In genomic region chr19:5960005-5961001, GRCh38 we compare ENCODE assay signal across 9 cellular contexts. TPM values are rescaled to one million over a fixed set of nuclear protein-coding genes. Genes with fewer than 3 reads are reported as not detected.
DNase-seq lines count a peak whose midpoint lies in the region; ATAC-seq and TF ChIP-seq lines count a peak whose summit lies in the region.
"Had no signal": no experiment of that assay in that cellular context is flagged by ENCODE, and none has a peak within 500 bp of the region (broad histone marks: within the 10 kb centered on the region; RNA-seq: fewer than 3 reads in every experiment).

No MANE protein-coding gene starts in this region.

- DNase-seq in SHP77 treated with DMSO at 0.1 percent for 48 hours (lab: John Stamatoyannopoulos, UW), result peak; percentile 56
- DNase-seq in glutamatergic neuron, result no peak
- peak; percentile 63 for DNase-seq in sigmoid colon
- DNase-seq in SIG-M5 (lab: John Stamatoyannopoulos, UW), result no peak
- no peak for DNase-seq in effector CD8-positive, alpha-beta T cell (lab: John Stamatoyannopoulos, UW)

- CTCF ChIA-PET in HEK293 (lab: Yijun Ruan, JAX), result interaction anchor here (0.6 to 1.8 kb wide), 3 partner anchors 8 to 69 kb away, joined by 3 to 7 read pairs (median 4); no protein-coding TSS in a partner anchor

- intact Hi-C loops in sigmoid colon (cut with DNase I), result no loop called here

- TF ChIP-seq POLR2A in sigmoid colon (IDR thresholded peaks at IDR 0.05), result no peak

- no peak overlapping the region; the same call in 1 of the 2 replicates for H3K27ac ChIP-seq in HEK293 (ENCODE audit: extremely low read depth, low read depth, low read length)
- H3K27ac ChIP-seq in sigmoid colon, result peak overlapping the region; percentile 63 to 89 (median 84)

- H3K4me1 ChIP-seq in HEK293 (ENCODE audit: control insufficient read depth, insufficient read depth, low read length) (peaks cover 42% of the 10 kb centered on the region), sigmoid colon (peaks cover 0 to 98% (median 76%) of the 10 kb centered on the region in 4 donors)

- H3K36me3 ChIP-seq in HEK293 (ENCODE audit: control insufficient read depth in 2 of 2, insufficient read depth in 1 of 2, low read length in 2 of 2) (peaks cover 0 to 7% of the 10 kb centered on the region in 2 experiments; a peak in 1 of 3 replicates), sigmoid colon (no peaks in the 10 kb centered on the region)
- H3K36me3 ChIP-seq: breast epithelium had no signal

- no peaks in the 10 kb centered on the region for H3K9me3 ChIP-seq in HEK293 (ENCODE audit: control insufficient read depth, insufficient read depth, low read depth, low read length)
- H3K9me3 ChIP-seq in sigmoid colon, result no peaks in the 10 kb centered on the region
- H3K9me3 ChIP-seq: breast epithelium had no signal

- ATAC-seq in HG02981 (IDR thresholded peaks at IDR 0.05; ENCODE audit: unreplicated experiment) (no peak), GM21825 (IDR thresholded peaks at IDR 0.05; ENCODE audit: unreplicated experiment) (no peak)

- H3K27ac Mint-ChIP-seq in glutamatergic neuron (ENCODE audit: unreplicated experiment), result peak overlapping the region; percentile 64

- H3K4me3 Mint-ChIP-seq in glutamatergic neuron (ENCODE audit: unreplicated experiment), result peak overlapping the region; percentile 40

- no peaks in the 10 kb centered on the region for H3K36me3 Mint-ChIP-seq in glutamatergic neuron (ENCODE audit: unreplicated experiment)

- peaks cover 53% of the 10 kb centered on the region for H3K4me1 Mint-ChIP-seq in glutamatergic neuron (ENCODE audit: low read depth, unreplicated experiment)

- H3K27me3 Mint-ChIP-seq in glutamatergic neuron (ENCODE audit: unreplicated experiment), result peaks cover 12% of the 10 kb centered on the region

- no peak overlapping the region for H3K4me3 ChIP-seq in HEK293 (ENCODE audit: low read depth, low read length)
- H3K4me3 ChIP-seq in sigmoid colon, result no peak overlapping the region
- H3K4me3 ChIP-seq: breast epithelium had no signal

- TF ChIP-seq CTCF in HEK293 (tag by site-specific recombination; IDR thresholded peaks at IDR 0.05) (no peak), glutamatergic neuron (IDR thresholded peaks at IDR 0.05; ENCODE audit: partially characterized antibody, unreplicated experiment) (no peak), sigmoid colon (IDR thresholded peaks at IDR 0.05) (no peak)

- no peak for TF ChIP-seq EP300 in sigmoid colon (IDR thresholded peaks at IDR 0.05)

- no peaks in the 10 kb centered on the region for H3K27me3 ChIP-seq in sigmoid colon
- H3K27me3 ChIP-seq: breast epithelium had no signal

- POLR2A ChIA-PET in HEK293 (lab: Yijun Ruan, JAX), result no interaction called here

- H3K9me3 Mint-ChIP-seq in glutamatergic neuron (ENCODE audit: unreplicated experiment), result peaks cover 3% of the 10 kb centered on the region

- 77 to 83% methylated on average over 18 of the region's 18 CpGs for WGBS in sigmoid colon, 2 donors

TF ChIP-seq in HEK293, 187 proteins besides CTCF, POLR2A, EP300 and RAD21:
- peak; percentile 31 for TF ChIP-seq ZIC2 (tag by site-specific recombination; IDR thresholded peaks at IDR 0.05)
- peak; percentile 92 for TF ChIP-seq ZBTB17 (tag by site-specific recombination; IDR thresholded peaks at IDR 0.05)
- no peak for TF ChIP-seq ZNF843 (tag by site-specific recombination; IDR thresholded peaks at IDR 0.05)
- TF ChIP-seq ZNF560 (tag by site-specific recombination; IDR thresholded peaks at IDR 0.05; ENCODE audit: borderline replicate concordance), result no peak
- no peak for TF ChIP-seq ZNF132 (tag by site-specific recombination; IDR thresholded peaks at IDR 0.05; ENCODE audit: borderline replicate concordance)
- TF ChIP-seq YY1 (tag by site-specific recombination; IDR thresholded peaks at IDR 0.05), result no peak

RNA-seq across cellular contexts. Expression of gene RANBP3, which starts 17.6 kb away (rescaled TPM):
- total RNA-seq in glutamatergic neuron (ENCODE audit: unreplicated experiment) (92.1 TPM), sigmoid colon (10 to 100 TPM; 63.1 to 86.4 (median 82.7) TPM)
- polyA plus RNA-seq in sigmoid colon, result 10 to 100 TPM; 27.0 to 47.5 (median 27.6) TPM

RNA-seq across cellular contexts. Expression of gene CAPS, which starts 46.2 kb away (rescaled TPM):
- total RNA-seq in glutamatergic neuron (ENCODE audit: unreplicated experiment) (9.9 TPM), sigmoid colon (10 to 100 TPM in 2 of 4 donors, 1 to 10 TPM in 2; 4.9 to 18.6 (median 9.7) TPM)
- polyA plus RNA-seq in sigmoid colon, result 10 to 100 TPM in 1 of 3 donors, 1 to 10 TPM in 2; 3.6 to 13.7 (median 3.7) TPM

RNA-seq across cellular contexts. Expression of gene VMAC, which starts 55.6 kb away (rescaled TPM):
- total RNA-seq in glutamatergic neuron (ENCODE audit: unreplicated experiment) (7.5 TPM), sigmoid colon (10 to 100 TPM in 1 of 4 donors, 1 to 10 TPM in 3; 6.1 to 14.4 (median 8.1) TPM)
- polyA plus RNA-seq in sigmoid colon, result 1 to 10 TPM; 1.6 to 6.4 (median 2.4) TPM

RNA-seq across cellular contexts. Expression of gene NDUFA11, which starts 56.7 kb away (rescaled TPM):
- total RNA-seq in glutamatergic neuron (ENCODE audit: unreplicated experiment) (193 TPM), sigmoid colon (100 to 1,000 TPM; 242 to 447 (median 353) TPM)
- 100 to 1,000 TPM; 363 to 450 (median 395) TPM for polyA plus RNA-seq in sigmoid colon

Comparison
In these comparisons a context has a peak if more than half of its experiments do, and no peak if none do; other contexts are left out.
1. DNase-seq: peak in SHP77 treated with DMSO at 0.1 percent for 48 hours (single experiment) and sigmoid colon (single experiment); none in glutamatergic neuron (single experiment), SIG-M5 (single experiment) and effector CD8-positive, alpha-beta T cell (single experiment).